8 cellular contexts compared by ENCODE assay signal in genomic region chr9:72038890-72039410, GRCh38. TPM values are rescaled to one million over a fixed set of nuclear protein-coding genes. Genes with fewer than 3 reads are reported as not detected.
A peak's percentile ranks its signal among the peaks of the same experiment; 100 is the strongest.
DNase-seq lines count a peak whose midpoint lies in the region; ATAC-seq and TF ChIP-seq lines count a peak whose summit lies in the region.

No MANE protein-coding gene starts in this region.

- H3K4me2 ChIP-seq in DOHH2 (ENCODE audit: low read length), result no peak overlapping the region

- peaks cover 4% of the 10 kb centered on the region for H3K4me1 Mint-ChIP-seq in activated naive CD4-positive, alpha-beta T cell treated with anti-CD3 and anti-CD28 coated beads for 36 hours (ENCODE audit: low read depth)

- no peaks in the 10 kb centered on the region for H4K20me1 ChIP-seq in DOHH2 (ENCODE audit: control insufficient read depth, insufficient read depth, low read depth, low read length)

- H3K27me3 ChIP-seq in DOHH2 (ENCODE audit: control insufficient read depth, low read length) (peaks cover 8% of the 10 kb centered on the region), uterus (no peaks in the 10 kb centered on the region)

- no peak overlapping the region for H3K27ac Mint-ChIP-seq in activated naive CD4-positive, alpha-beta T cell treated with anti-CD3 and anti-CD28 coated beads for 36 hours

- no peaks in the 10 kb centered on the region for H3K79me2 ChIP-seq in DOHH2 (ENCODE audit: control insufficient read depth, low read length)

- no peak overlapping the region for H3K4me3 ChIP-seq in DOHH2 (ENCODE audit: low read length)
- H3K4me3 ChIP-seq in uterus, result no peak overlapping the region

- H3K9me3 ChIP-seq in DOHH2 (ENCODE audit: control insufficient read depth, insufficient read depth, low read length) (no peaks in the 10 kb centered on the region), uterus (no peaks in the 10 kb centered on the region)

- CTCF ChIA-PET in activated naive CD4-positive, alpha-beta T cell treated with anti-CD3 and anti-CD28 coated beads for 36 hours (lab: Charles Lee), result interaction anchor here (0.6 to 8.0 kb wide), 46 partner anchors 8 to 734 kb away, joined by 3 to 95 read pairs (median 4); no protein-coding TSS in a partner anchor

- H3K36me3 Mint-ChIP-seq in activated naive CD4-positive, alpha-beta T cell treated with anti-CD3 and anti-CD28 coated beads for 36 hours (ENCODE audit: low read depth), result no peaks in the 10 kb centered on the region

- no peaks in the 10 kb centered on the region for H3F3A ChIP-seq in DOHH2 (ENCODE audit: control insufficient read depth, insufficient read depth)

- no peak overlapping the region for H3K4me3 Mint-ChIP-seq in activated naive CD4-positive, alpha-beta T cell treated with anti-CD3 and anti-CD28 coated beads for 36 hours

- ATAC-seq in GM21619 (IDR thresholded peaks at IDR 0.05; ENCODE audit: unreplicated experiment), result peak; percentile 74

- DNase-seq in LHCN-M2 (ENCODE audit: low read depth) (peak; percentile 60), SK-N-DZ (ENCODE audit: low spot score) (peak; percentile 76), head of caudate nucleus (peak; percentile 35 to 94 (median 85)), posterior vena cava (ENCODE audit: low spot score) (peak; percentile 83), uterus (peak; percentile 68 to 73)
- peak; percentile 80 for DNase-seq in activated naive CD4-positive, alpha-beta T cell treated with anti-CD3 and anti-CD28 coated beads for 36 hours

- H3K27me3 Mint-ChIP-seq in activated naive CD4-positive, alpha-beta T cell treated with anti-CD3 and anti-CD28 coated beads for 36 hours (ENCODE audit: low read depth), result peaks cover 6% of the 10 kb centered on the region

- intact Hi-C loops in activated naive CD4-positive, alpha-beta T cell treated with anti-CD3 and anti-CD28 coated beads for 36 hours (cut with micrococcal nuclease), result loop anchor here (1.0 to 5.0 kb wide), 6 partner anchors 163 to 1043 kb away; no protein-coding TSS in a partner anchor
- intact Hi-C loops in head of caudate nucleus (cut with DNase I), result loop anchor here (2.0 to 10.0 kb wide), 2 partner anchors 234 to 786 kb away; no protein-coding TSS in a partner anchor
- intact Hi-C loops in posterior vena cava (cut with DNase I), result loop anchor here (5.0 to 10.0 kb wide), 2 partner anchors 233 to 236 kb away; no protein-coding TSS in a partner anchor
- intact Hi-C loops in uterus (cut with DNase I; ENCODE audit: low total_unique reads), result loop anchor here (5.0 kb wide), 1 partner anchor 238 kb away; no protein-coding TSS in a partner anchor

- no peaks in the 10 kb centered on the region for H3K9me3 Mint-ChIP-seq in activated naive CD4-positive, alpha-beta T cell treated with anti-CD3 and anti-CD28 coated beads for 36 hours

- H3K9me2 ChIP-seq in DOHH2 (replicated peaks; ENCODE audit: control insufficient read depth, low read length), result no peaks in the 10 kb centered on the region

- TF ChIP-seq POLR2A in uterus (IDR thresholded peaks at IDR 0.05), result no peak

- TF ChIP-seq CTCF in DOHH2 (IDR thresholded peaks at IDR 0.05; ENCODE audit: low read depth, low read length, poor library complexity, severe bottlenecking), result peak; percentile 85
- peak; percentile 84 to 93 (median 89) for TF ChIP-seq CTCF in uterus (IDR thresholded peaks at IDR 0.05)

- no peaks in the 10 kb centered on the region for H3K36me3 ChIP-seq in DOHH2 (ENCODE audit: control insufficient read depth, low read length)
- no peaks in the 10 kb centered on the region for H3K36me3 ChIP-seq in uterus

- no peak overlapping the region for H3K27ac ChIP-seq in DOHH2 (ENCODE audit: low read depth, low read length)
- H3K27ac ChIP-seq in uterus, result no peak overlapping the region

- H3K4me1 ChIP-seq in DOHH2 (ENCODE audit: control insufficient read depth, low read length) (no peaks in the 10 kb centered on the region), uterus (no peaks in the 10 kb centered on the region)

RNA-seq across cellular contexts. Expression of gene C9orf57, which starts 21.5 kb away (rescaled TPM):
- total RNA-seq in LHCN-M2 (2014; rRNA removed) (not detected in 2 replicates), posterior vena cava (not detected), uterus (not detected)
- not detected for polyA plus RNA-seq in LHCN-M2 (2012)
- polyA plus RNA-seq in SK-N-DZ (2014; cell fraction: cytosol; rRNA removed), result not detected in 2 replicates
- not detected in 2 replicates for polyA plus RNA-seq in SK-N-DZ (2014; cell fraction: nucleus; rRNA removed)
- not detected for total RNA-seq in activated naive CD4-positive, alpha-beta T cell treated with anti-CD3 and anti-CD28 coated beads for 36 hours
